Comparison of ENCODE assay signal across 11 cellular contexts in the genomic region with DNA sequence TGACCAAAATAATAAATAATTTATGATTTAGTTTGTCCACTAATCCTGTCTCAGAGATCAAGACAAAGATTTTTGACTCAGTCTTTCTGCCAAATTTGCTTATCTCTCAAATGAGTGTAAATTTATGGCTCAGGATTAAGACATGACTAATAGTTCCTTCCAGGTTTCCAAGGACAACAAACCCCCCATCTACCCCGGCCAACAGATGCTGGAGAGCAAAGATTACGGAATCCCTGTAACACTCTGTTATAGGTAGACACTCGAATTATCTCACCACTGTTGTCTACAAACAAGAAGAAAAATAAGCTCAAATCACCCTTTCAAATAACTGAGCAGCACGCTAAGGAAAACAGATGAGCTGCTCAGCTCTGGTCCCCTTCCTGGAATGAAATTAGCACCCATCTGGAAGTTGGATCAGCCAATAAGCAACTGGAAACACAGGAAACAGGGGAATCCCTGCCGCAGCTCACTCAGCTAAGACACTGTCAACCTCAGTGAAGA. TPM values are rescaled to one million over a fixed set of nuclear protein-coding genes. Genes with fewer than 3 reads are reported as not detected.
DNase-seq lines count a peak whose midpoint lies in the region; ATAC-seq and TF ChIP-seq lines count a peak whose summit lies in the region.
"Had no signal": no experiment of that assay in that cellular context is flagged by ENCODE, and none has a peak within 500 bp of the region (broad histone marks: within the 10 kb centered on the region; RNA-seq: fewer than 3 reads in every experiment).

No MANE protein-coding gene starts in this region.

- peak overlapping the region in 1 of 10 donors; percentile 26 for H3K4me3 Mint-ChIP-seq in naive thymus-derived CD4-positive, alpha-beta T cell
- H3K4me3 Mint-ChIP-seq in activated CD8-positive, alpha-beta T cell treated with anti-CD3 and anti-CD28 coated beads for 36 hours, result no peak overlapping the region

- peaks cover 0 to 26% (median 7%) of the 10 kb centered on the region in 5 donors for H3K36me3 Mint-ChIP-seq in naive thymus-derived CD4-positive, alpha-beta T cell
- H3K36me3 Mint-ChIP-seq in activated CD8-positive, alpha-beta T cell treated with anti-CD3 and anti-CD28 coated beads for 36 hours (ENCODE audit: low read depth), result no peaks in the 10 kb centered on the region

- peaks cover 0 to 3% (median 0%) of the 10 kb centered on the region in 11 donors for H3K9me3 Mint-ChIP-seq in naive thymus-derived CD4-positive, alpha-beta T cell
- H3K9me3 Mint-ChIP-seq in activated CD8-positive, alpha-beta T cell treated with anti-CD3 and anti-CD28 coated beads for 36 hours, result no peaks in the 10 kb centered on the region

- no peak for TF ChIP-seq CTCF in AG04449 (IDR thresholded peaks at IDR 0.05; ENCODE audit: insufficient read depth, low read length, missing control alignments)
- TF ChIP-seq CTCF in activated CD8-positive, alpha-beta T cell treated with anti-CD3 and anti-CD28 coated beads for 36 hours (IDR thresholded peaks at IDR 0.05), result no peak

- POLR2A ChIA-PET in AG04449 (lab: Yijun Ruan, JAX), result interaction anchor here (0.7 kb wide), 1 partner anchor 658 kb away, joined by 3 read pairs; no protein-coding TSS in a partner anchor
- POLR2A ChIA-PET in naive thymus-derived CD4-positive, alpha-beta T cell (lab: Charles Lee), result interaction anchor here (1.4 to 1.5 kb wide), 2 partner anchors 10 to 11 kb away, joined by 4 read pairs; no protein-coding TSS in a partner anchor
- POLR2A ChIA-PET in activated CD8-positive, alpha-beta T cell treated with anti-CD3 and anti-CD28 coated beads for 36 hours (lab: Charles Lee), result no interaction called here

- no peaks in the 10 kb centered on the region for H3K36me3 ChIP-seq in naive thymus-derived CD4-positive, alpha-beta T cell (ENCODE audit: control insufficient read depth in 2 of 3, insufficient read depth in 3 of 3, low read length in 3 of 3)
- H3K36me3 ChIP-seq: BLaER1 had no signal

- ATAC-seq in naive thymus-derived CD4-positive, alpha-beta T cell, result no peak
- ATAC-seq in activated CD8-positive, alpha-beta T cell treated with anti-CD3 and anti-CD28 coated beads for 36 hours, result no peak
- no peak for ATAC-seq in GM21447 (IDR thresholded peaks at IDR 0.05; ENCODE audit: unreplicated experiment)

- H3K27me3 ChIP-seq in naive thymus-derived CD4-positive, alpha-beta T cell (ENCODE audit: control insufficient read depth in 2 of 2, insufficient read depth in 2 of 2, low read length in 2 of 2), result no peaks in the 10 kb centered on the region
- H3K27me3 ChIP-seq: BLaER1 had no signal

- H3K27ac Mint-ChIP-seq in naive thymus-derived CD4-positive, alpha-beta T cell, result peak overlapping the region in 6 of 9 donors; percentile 8 to 52 (median 22)
- no peak overlapping the region for H3K27ac Mint-ChIP-seq in activated CD8-positive, alpha-beta T cell treated with anti-CD3 and anti-CD28 coated beads for 36 hours

- H3K4me1 Mint-ChIP-seq in naive thymus-derived CD4-positive, alpha-beta T cell, result peaks cover 25 to 78% (median 59%) of the 10 kb centered on the region in 7 donors
- H3K4me1 Mint-ChIP-seq in activated CD8-positive, alpha-beta T cell treated with anti-CD3 and anti-CD28 coated beads for 36 hours (ENCODE audit: low read depth), result peaks cover 30% of the 10 kb centered on the region

- no peak for DNase-seq in AG04449 (ENCODE audit: low read depth, low spot score)
- peak; percentile 20 to 36 for DNase-seq in NCI-H446 (lab: John Stamatoyannopoulos, UW)
- peak; percentile 22 for DNase-seq in epithelial cell of prostate (ENCODE audit: low read depth, low spot score)
- no peak for DNase-seq in naive thymus-derived CD4-positive, alpha-beta T cell
- DNase-seq in activated CD8-positive, alpha-beta T cell treated with anti-CD3 and anti-CD28 coated beads for 36 hours, result no peak
- no peak for DNase-seq in DMS53 (lab: John Stamatoyannopoulos, UW)
- no peak for DNase-seq in NCI-H2227 treated with DMSO at 0.1 percent for 48 hours (lab: John Stamatoyannopoulos, UW)
- DNase-seq: activated effector memory CD4-positive, alpha-beta T cell treated with Interleukin-2 at 50 U/mL for 16 hours had no signal

- peak overlapping the region; percentile 74 for H3K27ac ChIP-seq in epithelial cell of prostate
- H3K27ac ChIP-seq in naive thymus-derived CD4-positive, alpha-beta T cell (ENCODE audit: low read depth, low read length), result no peak overlapping the region
- H3K27ac ChIP-seq: BLaER1, HL-60 had no signal

- CTCF ChIA-PET in AG04449 (lab: Yijun Ruan, JAX), result interaction anchor here (0.7 to 1.5 kb wide), 4 partner anchors 10 to 195 kb away, joined by 3 to 6 read pairs (median 4); no protein-coding TSS in a partner anchor
- CTCF ChIA-PET in naive thymus-derived CD4-positive, alpha-beta T cell (lab: Charles Lee), result no interaction called here
- CTCF ChIA-PET in activated CD8-positive, alpha-beta T cell treated with anti-CD3 and anti-CD28 coated beads for 36 hours (lab: Charles Lee), result no interaction called here

- H3K4me1 ChIP-seq in naive thymus-derived CD4-positive, alpha-beta T cell (ENCODE audit: control insufficient read depth in 2 of 2, insufficient read depth in 2 of 2, low read length in 2 of 2), result peaks cover 7 to 24% of the 10 kb centered on the region in 2 donors

- intact Hi-C loops in naive thymus-derived CD4-positive, alpha-beta T cell (cut with micrococcal nuclease), result no loop called here
- intact Hi-C loops in activated CD8-positive, alpha-beta T cell treated with anti-CD3 and anti-CD28 coated beads for 36 hours (cut with micrococcal nuclease), result no loop called here

- H3K27me3 Mint-ChIP-seq in naive thymus-derived CD4-positive, alpha-beta T cell, result peaks cover 0 to 3% (median 0%) of the 10 kb centered on the region in 5 donors
- no peaks in the 10 kb centered on the region for H3K27me3 Mint-ChIP-seq in activated CD8-positive, alpha-beta T cell treated with anti-CD3 and anti-CD28 coated beads for 36 hours

- H3K4me3 ChIP-seq in AG04449 (ENCODE audit: low read depth, low read length), result 0 out of 2 replicates have a peak overlapping the region, but pooled peaks have one; percentile 26
- no peak overlapping the region for H3K4me3 ChIP-seq in naive thymus-derived CD4-positive, alpha-beta T cell (ENCODE audit: low read length)
- H3K4me3 ChIP-seq: BLaER1 had no signal

- no peaks in the 10 kb centered on the region for H3K9me3 ChIP-seq in naive thymus-derived CD4-positive, alpha-beta T cell (ENCODE audit: control insufficient read depth in 2 of 3, low read length in 3 of 3)

RNA-seq across cellular contexts. Expression of a gene that starts 56.8 kb away (rescaled TPM):
- 10 to 100 TPM; 13.5 to 48.9 (median 23.5) TPM for total RNA-seq in naive thymus-derived CD4-positive, alpha-beta T cell
- polyA plus RNA-seq in naive thymus-derived CD4-positive, alpha-beta T cell, result 10 to 100 TPM in 1 of 2 donors, 1 to 10 TPM in 1; 8.7 to 16.3 TPM
- total RNA-seq in activated CD8-positive, alpha-beta T cell treated with anti-CD3 and anti-CD28 coated beads for 36 hours, result 1 to 10 TPM; 7.9 to 8.9 TPM

Comparison
In these comparisons a context has a peak if more than half of its experiments do, and no peak if none do; other contexts are left out.
1. DNase-seq: peak in NCI-H446 (2 of 2) and epithelial cell of prostate (single experiment); none in AG04449 (single experiment), naive thymus-derived CD4-positive, alpha-beta T cell (0 of 9), activated CD8-positive, alpha-beta T cell treated with anti-CD3 and anti-CD28 coated beads for 36 hours (single experiment), DMS53 (single experiment) and NCI-H2227 treated with DMSO at 0.1 percent for 48 hours (single experiment).